7 cellular contexts compared by ENCODE assay signal in the genomic region with DNA sequence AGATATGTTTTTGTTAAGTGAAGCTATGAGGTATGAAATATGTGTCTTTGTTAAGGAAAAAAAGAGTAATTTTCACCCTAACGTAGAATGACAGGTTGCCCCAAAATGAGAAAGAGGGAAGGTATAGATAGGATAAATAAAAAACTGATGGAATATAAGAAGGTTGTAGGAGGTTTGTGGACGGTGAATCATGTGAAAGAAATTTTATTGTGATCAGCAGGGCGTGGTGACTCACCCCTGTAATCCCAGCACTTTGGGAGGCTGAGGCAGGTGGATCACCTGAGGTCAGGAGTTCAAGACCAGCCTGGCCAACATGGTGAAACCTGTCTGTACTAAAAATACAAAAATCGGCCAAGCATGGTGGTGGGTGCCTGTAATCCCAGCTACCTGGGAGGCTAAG. TPM values are rescaled to one million over a fixed set of nuclear protein-coding genes. Genes with fewer than 3 reads are reported as not detected.
DNase-seq lines count a peak whose midpoint lies in the region; ATAC-seq and TF ChIP-seq lines count a peak whose summit lies in the region.
"Not testable (repeated sequence)": the region's sequence is repeated elsewhere in the genome, so short reads cannot be mapped to it uniquely, and the experiment has no call there.

No MANE protein-coding gene starts in this region.

- not testable (repeated sequence) for H3K9me2 ChIP-seq in GM23248 (ENCODE audit: insufficient read depth)

- H3K4me3 Mint-ChIP-seq in activated T-cell treated with anti-CD3 and anti-CD28 coated beads, Interleukin-2, amount 50 U/mL, for 72 hours, result not testable (repeated sequence)

- CTCF ChIA-PET in RWPE1 (lab: Yijun Ruan, JAX), result not testable (repeated sequence)

- H3K27ac Mint-ChIP-seq in activated T-cell treated with anti-CD3 and anti-CD28 coated beads, Interleukin-2, amount 50 U/mL, for 72 hours, result peak overlapping the region; percentile 57

- not testable (repeated sequence) for H4K20me1 ChIP-seq in GM23248 (ENCODE audit: insufficient read depth)

- 60% methylated on average over 4 of the region's 4 CpGs for WGBS in GM23248 (ENCODE audit: low coverage in 1 of 2, low lambda C conversion rate in 2 of 2, missing lambda C conversion rate in 2 of 2), 2 experiments

- not testable (repeated sequence) for H3K4me2 ChIP-seq in GM23248 (ENCODE audit: unreplicated experiment)

- not testable (repeated sequence) for H2AFZ ChIP-seq in GM23248

- H3K36me3 Mint-ChIP-seq in activated T-cell treated with anti-CD3 and anti-CD28 coated beads, Interleukin-2, amount 50 U/mL, for 72 hours (ENCODE audit: insufficient read depth in 2 of 2), result not testable (repeated sequence)

- H3K4me1 Mint-ChIP-seq in activated T-cell treated with anti-CD3 and anti-CD28 coated beads, Interleukin-2, amount 50 U/mL, for 72 hours (ENCODE audit: low read depth), result not testable (repeated sequence)

- in situ Hi-C loops in ACHN (cut with HindIII; ENCODE audit: low pct_ligation_motif_present, low pct_unique_long_range_greater_than_20kb, low sequenced_read_pairs); GM23248 (cut with MboI): not testable (repeated sequence)

- DNase-seq in ACHN (peak; percentile 29), GM23248 (peak; percentile 39), LoVo (ENCODE audit: low spot score) (peak; percentile 22), RWPE1 (ENCODE audit: low spot score) (peak; percentile 8), choroid plexus epithelial cell (ENCODE audit: low read depth) (peak; percentile 39), kidney tubule cell (ENCODE audit: low spot score) (peak; percentile 49)
- not testable (repeated sequence) for DNase-seq in activated T-cell treated with anti-CD3 and anti-CD28 coated beads, Interleukin-2, amount 50 U/mL, for 72 hours

- not testable (repeated sequence) for H3K36me3 ChIP-seq in GM23248 (ENCODE audit: low read depth)

- TF ChIP-seq CTCF in RWPE1 (conservative IDR thresholded peaks at IDR 0.05; ENCODE audit: low read depth); choroid plexus epithelial cell (conservative IDR thresholded peaks at IDR 0.05; ENCODE audit: low read depth, low read length): not testable (repeated sequence)

- not testable (repeated sequence) for H3K9me3 Mint-ChIP-seq in activated T-cell treated with anti-CD3 and anti-CD28 coated beads, Interleukin-2, amount 50 U/mL, for 72 hours

- not testable (repeated sequence) for H3K4me3 ChIP-seq in GM23248; choroid plexus epithelial cell (ENCODE audit: low read depth, low read length)

- ATAC-seq in activated T-cell treated with anti-CD3 and anti-CD28 coated beads, Interleukin-2, amount 50 U/mL, for 72 hours (replicated peaks in 1 of 2), result not testable (repeated sequence)

- not testable (repeated sequence) for H3K79me2 ChIP-seq in GM23248 (ENCODE audit: insufficient read depth)

- POLR2A ChIA-PET in RWPE1 (lab: Yijun Ruan, JAX; ENCODE audit: low non-redundant PET), result not testable (repeated sequence)

- H3K9ac ChIP-seq in GM23248, result not testable (repeated sequence)

- H3K9me3 ChIP-seq in GM23248 (ENCODE audit: low read depth), result not testable (repeated sequence)

- not testable (repeated sequence) for H3F3A ChIP-seq in GM23248 (ENCODE audit: insufficient read depth)

- not testable (repeated sequence) for H3K27ac ChIP-seq in GM23248, RWPE1

- H3K4me1 ChIP-seq in GM23248 (ENCODE audit: insufficient read depth), result not testable (repeated sequence)

- H3K27me3 ChIP-seq in GM23248 (replicated peaks; ENCODE audit: insufficient read depth), result not testable (repeated sequence)

- H3K27me3 Mint-ChIP-seq in activated T-cell treated with anti-CD3 and anti-CD28 coated beads, Interleukin-2, amount 50 U/mL, for 72 hours (ENCODE audit: low read depth), result not testable (repeated sequence)

RNA-seq across cellular contexts. Expression of gene SLC39A11, which starts 32.8 kb away (rescaled TPM):
- 11.7 and 15.2 TPM in 2 replicates for total RNA-seq in GM23248 (2014; rRNA removed; shearing (Covaris generic))
- 15.6 and 16.4 TPM in 2 replicates for polyA plus RNA-seq in GM23248 (2016; fragmentation: Nextera tagmentation; extraction: Ambion mirVana)
- total RNA-seq in activated T-cell treated with anti-CD3 and anti-CD28 coated beads, Interleukin-2, amount 50 U/mL, for 72 hours, result 10 to 100 TPM; 21.5 to 26.4 TPM
